9 cellular contexts compared by ENCODE assay signal in the genomic region with DNA sequence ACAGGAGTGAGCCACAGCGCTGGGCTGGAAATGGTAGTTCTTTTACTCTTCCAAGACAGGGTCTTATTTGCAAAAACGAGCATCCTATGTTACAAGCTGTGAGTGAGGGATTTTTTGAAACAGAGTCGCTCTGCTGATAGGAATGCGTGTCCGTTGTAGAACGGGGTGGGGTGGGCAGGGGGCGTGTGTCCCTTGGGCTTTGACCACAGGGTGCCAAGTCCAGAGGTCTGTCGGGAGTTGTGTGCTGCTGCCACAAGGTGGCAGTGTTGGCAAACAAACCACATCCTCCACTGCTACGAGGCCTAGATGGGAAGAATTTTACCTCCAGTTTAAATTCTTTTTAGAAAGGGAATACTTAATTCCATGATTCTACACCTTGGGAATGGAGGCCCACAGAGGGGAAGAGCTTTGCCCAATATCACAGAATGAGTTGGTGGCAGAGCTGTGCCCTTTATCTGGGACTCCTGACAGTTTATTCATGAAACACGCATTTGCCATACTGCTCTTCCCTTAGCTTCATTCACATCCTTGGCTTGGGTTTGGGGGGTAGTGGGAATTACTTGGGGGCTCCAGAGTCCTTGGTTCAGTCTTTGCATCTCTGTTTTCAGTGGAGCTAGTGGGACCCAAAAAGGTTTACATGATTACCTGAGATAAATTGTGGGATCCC. TPM values are rescaled to one million over a fixed set of nuclear protein-coding genes. Genes with fewer than 3 reads are reported as not detected.
DNase-seq lines count a peak whose midpoint lies in the region; ATAC-seq, FAIRE-seq and TF ChIP-seq lines count a peak whose summit lies in the region.
"Had no signal": no experiment of that assay in that cellular context is flagged by ENCODE, and none has a peak within 500 bp of the region (broad histone marks: within the 10 kb centered on the region; RNA-seq: fewer than 3 reads in every experiment).

No MANE protein-coding gene starts in this region.

- no peaks in the 10 kb centered on the region for H3K4me1 ChIP-seq in Karpas-422 (ENCODE audit: low read length)

- no peaks in the 10 kb centered on the region for H3K9me2 ChIP-seq in Karpas-422 (replicated peaks; ENCODE audit: insufficient read depth, low read length)

- FAIRE-seq in frontal cortex (lab: Jason Lieb, UNC): no peak
- FAIRE-seq: colon had no signal

- no peaks in the 10 kb centered on the region for H3K27me3 ChIP-seq in Karpas-422 (ENCODE audit: low read length)

- no peak overlapping the region for H3K27ac Mint-ChIP-seq in activated T-helper 17 cell treated with anti-CD3 and anti-CD28 coated beads, Interleukin-2, amount 50 U/mL, for 72 hours
- H3K27ac Mint-ChIP-seq in osteocyte (ENCODE audit: unreplicated experiment) (no peak overlapping the region), type B pancreatic cell (no peak overlapping the region)

- ATAC-seq in activated T-helper 17 cell treated with anti-CD3 and anti-CD28 coated beads, Interleukin-2, amount 50 U/mL, for 72 hours (replicated peaks): peak; percentile 73
- ATAC-seq in HG02970 (IDR thresholded peaks at IDR 0.05; ENCODE audit: low FRiP score, unreplicated experiment): no peak

- peak; percentile 86 for DNase-seq in DMS53 (lab: John Stamatoyannopoulos, UW)
- DNase-seq in Karpas-422: peak; percentile 82
- DNase-seq in SHP77 (lab: John Stamatoyannopoulos, UW): peak; percentile 50 to 72
- peak; percentile 46 to 77 for DNase-seq in frontal cortex (ENCODE audit: low spot score in 2 of 2)
- no peak for DNase-seq in osteocyte (ENCODE audit: extremely low spot score, unreplicated experiment)
- DNase-seq in type B pancreatic cell (ENCODE audit: extremely low spot score, unreplicated experiment): peak; percentile 78

- no peak overlapping the region for H3K4me3 Mint-ChIP-seq in activated T-helper 17 cell treated with anti-CD3 and anti-CD28 coated beads, Interleukin-2, amount 50 U/mL, for 72 hours
- H3K4me3 Mint-ChIP-seq in osteocyte (ENCODE audit: unreplicated experiment) (no peak overlapping the region), type B pancreatic cell (peak overlapping the region; percentile 62)

- TF ChIP-seq CTCF in osteocyte (IDR thresholded peaks at IDR 0.05) (peak; percentile 96), type B pancreatic cell (conservative IDR thresholded peaks at IDR 0.05) (peak; percentile 99)

- H2AFZ ChIP-seq in Karpas-422 (ENCODE audit: low read length): no peak overlapping the region

- peaks cover 12% of the 10 kb centered on the region for H3K4me1 Mint-ChIP-seq in activated T-helper 17 cell treated with anti-CD3 and anti-CD28 coated beads, Interleukin-2, amount 50 U/mL, for 72 hours
- H3K4me1 Mint-ChIP-seq in osteocyte (ENCODE audit: unreplicated experiment): peaks cover 33% of the 10 kb centered on the region
- H3K4me1 Mint-ChIP-seq in type B pancreatic cell (ENCODE audit: unreplicated experiment): peaks cover 58% of the 10 kb centered on the region

- no peaks in the 10 kb centered on the region for H3K79me2 ChIP-seq in Karpas-422 (ENCODE audit: low read length)

- no peaks in the 10 kb centered on the region for H3K36me3 Mint-ChIP-seq in activated T-helper 17 cell treated with anti-CD3 and anti-CD28 coated beads, Interleukin-2, amount 50 U/mL, for 72 hours (ENCODE audit: low read depth)
- H3K36me3 Mint-ChIP-seq in osteocyte (ENCODE audit: unreplicated experiment) (no peaks in the 10 kb centered on the region), type B pancreatic cell (no peaks in the 10 kb centered on the region)

- no peaks in the 10 kb centered on the region for H4K20me1 ChIP-seq in Karpas-422 (ENCODE audit: insufficient read depth, low read depth, low read length)

- H3K27ac ChIP-seq in Karpas-422 (ENCODE audit: low read length): no peak overlapping the region

- H3K9me3 ChIP-seq in Karpas-422 (ENCODE audit: low read length): no peaks in the 10 kb centered on the region

- H3K9ac ChIP-seq in Karpas-422 (ENCODE audit: low read length): no peak overlapping the region

- peaks cover 10% of the 10 kb centered on the region for H3K27me3 Mint-ChIP-seq in activated T-helper 17 cell treated with anti-CD3 and anti-CD28 coated beads, Interleukin-2, amount 50 U/mL, for 72 hours
- H3K27me3 Mint-ChIP-seq in osteocyte (ENCODE audit: unreplicated experiment): peaks cover 11% of the 10 kb centered on the region
- H3K27me3 Mint-ChIP-seq in type B pancreatic cell: peaks cover 6% of the 10 kb centered on the region

- H3K9me3 Mint-ChIP-seq in activated T-helper 17 cell treated with anti-CD3 and anti-CD28 coated beads, Interleukin-2, amount 50 U/mL, for 72 hours: no peaks in the 10 kb centered on the region
- H3K9me3 Mint-ChIP-seq in osteocyte (ENCODE audit: unreplicated experiment) (no peaks in the 10 kb centered on the region), type B pancreatic cell (no peaks in the 10 kb centered on the region)

- no peak overlapping the region for H3K4me3 ChIP-seq in Karpas-422 (ENCODE audit: low read length)

- no peak overlapping the region for H3K4me2 ChIP-seq in Karpas-422 (ENCODE audit: low read depth, low read length, poor library complexity, severe bottlenecking)

- no peaks in the 10 kb centered on the region for H3K36me3 ChIP-seq in Karpas-422 (ENCODE audit: insufficient read depth, low read length)

RNA-seq across cellular contexts. Expression of a gene that starts 30.6 kb away (rescaled TPM):
- 55.5 and 69.1 TPM in 2 replicates for total RNA-seq in Karpas-422 (2014; rRNA removed; shearing (Covaris generic); ENCODE audit: low replicate concordance)
- under 1 TPM; 0.56 to 0.61 TPM for total RNA-seq in activated T-helper 17 cell treated with anti-CD3 and anti-CD28 coated beads, Interleukin-2, amount 50 U/mL, for 72 hours
- total RNA-seq in frontal cortex: 0.41 TPM
- total RNA-seq in osteocyte: 5.9 and 6.5 TPM in 2 replicates
- 18.3 and 28.2 TPM in 2 replicates for total RNA-seq in type B pancreatic cell (ENCODE audit: low replicate concordance)
